1 cellular context compared by ENCODE assay signal in the genomic region with DNA sequence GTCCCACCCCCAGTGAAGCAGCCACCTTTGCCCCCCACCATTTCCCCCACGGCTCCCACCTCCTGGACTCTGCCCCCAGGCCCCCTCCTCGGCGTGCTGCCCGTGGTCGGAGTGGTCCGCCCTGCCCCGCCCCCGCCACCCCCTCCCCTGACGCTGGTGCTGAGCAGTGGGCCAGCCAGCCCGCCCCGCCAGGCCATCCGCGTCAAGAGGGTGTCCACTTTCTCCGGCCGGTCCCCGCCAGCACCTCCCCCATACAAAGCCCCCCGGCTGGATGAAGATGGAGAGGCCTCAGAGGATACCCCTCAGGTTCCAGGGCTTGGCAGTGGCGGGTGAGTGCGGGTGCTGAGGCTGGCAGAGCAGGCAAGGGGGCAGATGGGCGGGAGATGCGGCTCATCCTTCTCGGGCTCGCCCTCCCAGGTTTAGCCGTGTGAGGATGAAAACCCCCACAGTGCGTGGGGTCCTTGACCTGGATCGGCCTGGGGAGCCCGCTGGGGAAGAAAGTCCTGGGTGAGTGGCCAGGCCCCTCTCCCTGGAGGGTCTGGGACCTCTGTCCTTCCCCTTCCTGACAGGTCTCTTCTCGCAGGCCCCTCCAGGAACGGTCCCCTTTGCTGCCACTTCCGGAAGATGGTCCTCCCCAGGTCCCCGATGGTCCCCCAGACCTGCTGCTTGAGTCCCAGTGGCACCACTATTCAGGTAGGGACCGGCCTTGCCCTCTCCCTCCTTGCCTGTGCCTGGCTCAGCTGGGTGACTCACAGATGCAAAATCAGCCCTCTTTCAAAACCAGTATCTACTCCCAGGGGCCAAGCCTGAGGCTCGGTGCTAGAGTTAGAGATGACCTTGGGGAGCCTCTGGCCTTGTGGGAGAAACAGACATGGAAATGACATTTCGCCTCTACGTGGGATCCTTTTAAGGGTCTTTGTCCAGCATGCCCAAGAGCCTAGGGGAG.
TF ChIP-seq lines count a peak whose summit lies in the region.

No MANE protein-coding gene starts in this region.

TF ChIP-seq in GM12878, 131 proteins besides CTCF, POLR2A, EP300 and RAD21:
- TF ChIP-seq NR2F1 (conservative IDR thresholded peaks at IDR 0.05) (no peak), GATAD2B (conservative IDR thresholded peaks at IDR 0.05; ENCODE audit: low read depth) (no peak)
